1 cellular context compared by ENCODE assay signal in the genomic region with DNA sequence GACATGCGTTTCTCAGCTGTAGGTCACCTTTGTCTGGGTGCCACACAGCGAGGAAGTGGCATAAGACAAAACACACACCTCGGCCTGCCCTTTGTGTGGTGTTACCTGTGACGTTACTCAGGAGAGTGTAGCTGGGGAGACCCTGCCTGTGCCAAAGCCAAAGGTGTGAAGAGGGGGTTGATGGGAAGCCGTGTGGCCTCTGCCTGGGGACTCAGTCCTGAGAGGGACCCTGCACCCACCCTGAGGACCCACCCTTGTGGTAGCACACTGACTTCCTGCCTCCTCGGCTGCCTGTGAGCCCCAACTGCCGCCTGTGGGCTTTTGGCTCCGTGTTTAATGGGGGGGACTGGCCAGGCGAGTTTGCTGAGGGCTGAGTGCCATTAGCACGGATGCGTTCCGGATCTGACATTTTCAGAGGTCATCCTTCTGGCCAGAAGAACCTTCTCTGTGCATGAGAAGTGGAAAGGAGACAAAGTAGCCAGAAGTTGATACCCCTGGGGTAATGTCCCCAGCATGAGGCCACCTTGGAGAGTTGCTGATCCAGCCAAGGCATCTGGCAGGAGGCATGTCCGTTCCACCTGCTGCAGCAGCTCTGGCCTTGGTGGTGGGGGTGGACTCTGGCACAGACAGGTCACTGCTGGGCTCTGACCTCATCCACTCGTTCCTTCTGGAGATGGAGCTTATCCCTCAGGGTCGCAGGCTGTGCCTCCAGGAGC.
A peak's percentile ranks its signal among the peaks of the same experiment; 100 is the strongest.
TF ChIP-seq lines count a peak whose summit lies in the region.

No MANE protein-coding gene starts in this region.

TF ChIP-seq in K562, 482 proteins besides CTCF, POLR2A, EP300 and RAD21:
- TF ChIP-seq POLR2G (IDR thresholded peaks at IDR 0.05; ENCODE audit: low read depth, low read length), result peak; percentile 38; the same call in 1 of the 2 replicates
- TF ChIP-seq, protein P1, sequence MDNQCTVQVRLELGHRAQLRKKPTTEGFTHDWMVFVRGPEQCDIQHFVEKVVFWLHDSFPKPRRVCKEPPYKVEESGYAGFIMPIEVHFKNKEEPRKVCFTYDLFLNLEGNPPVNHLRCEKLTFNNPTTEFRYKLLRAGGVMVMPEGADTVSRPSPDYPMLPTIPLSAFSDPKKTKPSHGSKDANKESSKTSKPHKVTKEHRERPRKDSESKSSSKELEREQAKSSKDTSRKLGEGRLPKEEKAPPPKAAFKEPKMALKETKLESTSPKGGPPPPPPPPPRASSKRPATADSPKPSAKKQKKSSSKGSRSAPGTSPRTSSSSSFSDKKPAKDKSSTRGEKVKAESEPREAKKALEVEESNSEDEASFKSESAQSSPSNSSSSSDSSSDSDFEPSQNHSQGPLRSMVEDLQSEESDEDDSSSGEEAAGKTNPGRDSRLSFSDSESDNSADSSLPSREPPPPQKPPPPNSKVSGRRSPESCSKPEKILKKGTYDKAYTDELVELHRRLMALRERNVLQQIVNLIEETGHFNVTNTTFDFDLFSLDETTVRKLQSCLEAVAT (IDR thresholded peaks at IDR 0.05), result no peak
